ENCODE assay signal across 13 cellular contexts in the genomic region with DNA sequence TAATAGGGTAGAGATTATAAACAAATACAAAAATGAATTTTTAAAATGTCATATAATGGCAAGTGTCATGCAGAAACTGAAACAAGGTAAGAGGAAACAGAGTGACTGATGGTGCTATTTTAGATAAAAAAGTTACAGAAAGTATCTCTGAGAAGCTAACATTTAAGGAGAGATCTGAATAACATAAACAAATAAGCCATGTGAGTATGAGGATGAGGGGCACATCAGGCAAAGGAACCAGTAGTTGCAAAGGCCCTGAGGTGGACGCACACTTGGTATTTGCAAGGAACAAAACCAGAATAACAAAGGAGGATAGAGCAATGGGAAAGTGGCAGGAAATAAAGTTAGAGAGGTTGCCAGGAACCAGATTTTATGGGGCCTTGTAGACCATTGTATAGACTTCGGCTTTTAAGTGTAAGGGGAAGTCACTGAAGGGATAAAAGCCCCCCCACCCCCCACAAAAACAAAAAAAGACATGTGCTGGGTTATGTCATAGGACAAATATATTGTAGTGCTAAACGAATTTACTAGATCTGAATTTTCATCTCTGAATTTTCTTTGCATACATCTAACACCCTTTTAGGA.
DNase-seq lines count a peak whose midpoint lies in the region; ATAC-seq, FAIRE-seq and TF ChIP-seq lines count a peak whose summit lies in the region.
"Had no signal": no experiment of that assay in that cellular context is flagged by ENCODE, and none has a peak within 500 bp of the region (broad histone marks: within the 10 kb centered on the region; RNA-seq: fewer than 3 reads in every experiment).

No MANE protein-coding gene starts in this region.

- H3K4me3 ChIP-seq in GM08714 (ENCODE audit: low read length) (peak overlapping the region; percentile 35; the same call in 1 of the 2 replicates), NB4 (ENCODE audit: low read depth, low read length) (no peak overlapping the region), small intestine (ENCODE audit: low read depth in 1 of 2, low read length in 2 of 2) (no peak overlapping the region)
- H3K4me3 ChIP-seq: coronary artery, lower lobe of right lung had no signal

- TF ChIP-seq CTCF in NB4 (IDR thresholded peaks at IDR 0.05; ENCODE audit: low read depth, low read length) = no peak
- TF ChIP-seq CTCF in foreskin keratinocyte (conservative IDR thresholded peaks at IDR 0.05) = no peak

- ATAC-seq in GM18868 (IDR thresholded peaks at IDR 0.05; ENCODE audit: unreplicated experiment) (peak; percentile 67), foreskin keratinocyte (no peak)
- ATAC-seq: lower lobe of right lung had no signal

- H3K27ac ChIP-seq in foreskin keratinocyte (peak overlapping the region; percentile 38), small intestine (ENCODE audit: low read depth in 1 of 2, low read length in 1 of 2) (no peak overlapping the region)
- H3K27ac ChIP-seq: coronary artery, lower lobe of right lung had no signal

- TF ChIP-seq POLR2A in NB4 (IDR thresholded peaks at IDR 0.05; ENCODE audit: extremely low read depth, insufficient read length) = no peak

- H3K36me3 ChIP-seq in small intestine (ENCODE audit: control insufficient read depth in 2 of 2, insufficient read depth in 2 of 2, low read length in 2 of 2) = no peaks in the 10 kb centered on the region
- H3K36me3 ChIP-seq: lower lobe of right lung had no signal

- 74 to 86% (median 81%) methylated on average over 3 of the region's 3 CpGs for WGBS in small intestine, 3 donors

- H3K4me1 ChIP-seq in foreskin keratinocyte (peaks cover 24% of the 10 kb centered on the region), small intestine (ENCODE audit: control insufficient read depth in 2 of 2, insufficient read depth in 1 of 2, low read depth in 1 of 2, low read length in 1 of 2) (no peaks in the 10 kb centered on the region)
- H3K4me1 ChIP-seq: lower lobe of right lung had no signal

- DNase-seq in NB4 (ENCODE audit: low read depth) (peak; percentile 34), foreskin keratinocyte (no peak), small intestine (no peak), DMS153 treated with DMSO at 0.1 percent for 48 hours (lab: John Stamatoyannopoulos, UW; ENCODE audit: unreplicated experiment) (no peak), NCI-H446 treated with DMSO at 0.1 percent for 48 hours (lab: John Stamatoyannopoulos, UW) (no peak), retina (no peak)
- DNase-seq: GDM1, lower lobe of right lung, NCI-H1092 treated with DMSO at 0.1 percent for 48 hours, NCI-H2227 treated with DMSO at 0.1 percent for 48 hours had no signal

- FAIRE-seq in small intestine (lab: Jason Lieb, UNC) = no peak

- no peaks in the 10 kb centered on the region for H3K9me3 ChIP-seq in small intestine (ENCODE audit: control insufficient read depth, low read depth)
- H3K9me3 ChIP-seq: lower lobe of right lung had no signal

- H3K27me3 ChIP-seq in foreskin keratinocyte (no peaks in the 10 kb centered on the region), small intestine (ENCODE audit: control insufficient read depth in 2 of 2, insufficient read depth in 2 of 2, low read length in 2 of 2) (no peaks in the 10 kb centered on the region)
